In genomic region chr10:86400705-86401587, GRCh38 we compare ENCODE assay signal across 8 cellular contexts. TPM values are rescaled to one million over a fixed set of nuclear protein-coding genes. Genes with fewer than 3 reads are reported as not detected.
DNase-seq lines count a peak whose midpoint lies in the region; ATAC-seq and TF ChIP-seq lines count a peak whose summit lies in the region.

No MANE protein-coding gene starts in this region.

- H3K4me2 ChIP-seq in parathyroid adenoma (ENCODE audit: low read length) = peak overlapping the region; percentile 96

- H3K4me1 ChIP-seq in parathyroid adenoma = peaks cover 17% of the 10 kb centered on the region
- peaks cover 28 to 36% (median 32%) of the 10 kb centered on the region in 4 donors for H3K4me1 ChIP-seq in upper lobe of left lung

- peak overlapping the region; percentile 42 for H3K9ac ChIP-seq in parathyroid adenoma

- peaks cover 22% of the 10 kb centered on the region for H3K4me1 Mint-ChIP-seq in activated T-helper 1 cell treated with anti-CD3 and anti-CD28 coated beads, Interleukin-12 subunit alpha, Interleukin-12 subunit beta, Interleukin-2, Interleukin-4 antibody, amounts not matched to agents 30 ng/mL and 10 ng/mL and 1 ng/mL, durations not matched to agents 14 hours and 24 hours and 36 hours (ENCODE audit: low read depth)

- H2AFZ ChIP-seq in parathyroid adenoma = peak overlapping the region; percentile 99

- TF ChIP-seq EP300 in upper lobe of left lung (IDR thresholded peaks at IDR 0.05) = no peak

- no peaks in the 10 kb centered on the region for H3K79me2 ChIP-seq in parathyroid adenoma

- no peaks in the 10 kb centered on the region for H3K27me3 ChIP-seq in parathyroid adenoma (ENCODE audit: control insufficient read depth, insufficient read depth, low read length)
- peaks cover 0 to 18% (median 10%) of the 10 kb centered on the region in 4 donors for H3K27me3 ChIP-seq in upper lobe of left lung

- H3K4me3 Mint-ChIP-seq in activated T-helper 1 cell treated with anti-CD3 and anti-CD28 coated beads, Interleukin-12 subunit alpha, Interleukin-12 subunit beta, Interleukin-2, Interleukin-4 antibody, amounts not matched to agents 30 ng/mL and 10 ng/mL and 1 ng/mL, durations not matched to agents 14 hours and 24 hours and 36 hours = peak overlapping the region; percentile 85

- H3K4me3 ChIP-seq in fibroblast of villous mesenchyme (ENCODE audit: low read depth, low read length) (peak overlapping the region; percentile 68), parathyroid adenoma (ENCODE audit: low read depth, low read length) (peak overlapping the region; percentile 75), upper lobe of left lung (peak overlapping the region; percentile 46 to 62 (median 59))

- H3K36me3 Mint-ChIP-seq in activated T-helper 1 cell treated with anti-CD3 and anti-CD28 coated beads, Interleukin-12 subunit alpha, Interleukin-12 subunit beta, Interleukin-2, Interleukin-4 antibody, amounts not matched to agents 30 ng/mL and 10 ng/mL and 1 ng/mL, durations not matched to agents 14 hours and 24 hours and 36 hours (ENCODE audit: low read depth) = no peaks in the 10 kb centered on the region

- H3K27ac Mint-ChIP-seq in activated T-helper 1 cell treated with anti-CD3 and anti-CD28 coated beads, Interleukin-12 subunit alpha, Interleukin-12 subunit beta, Interleukin-2, Interleukin-4 antibody, amounts not matched to agents 30 ng/mL and 10 ng/mL and 1 ng/mL, durations not matched to agents 14 hours and 24 hours and 36 hours = peak overlapping the region; percentile 92

- intact Hi-C loops in activated T-helper 1 cell treated with anti-CD3 and anti-CD28 coated beads, Interleukin-12 subunit alpha, Interleukin-12 subunit beta, Interleukin-2, Interleukin-4 antibody, amounts not matched to agents 30 ng/mL and 10 ng/mL and 1 ng/mL, durations not matched to agents 14 hours and 24 hours and 36 hours (cut with micrococcal nuclease) = loop anchor here (1.0 to 5.0 kb wide), 7 partner anchors 12 to 356 kb away; partner anchors contain the start of genes BMPR1A and WAPL

- peaks cover 16% of the 10 kb centered on the region for H3K27me3 Mint-ChIP-seq in activated T-helper 1 cell treated with anti-CD3 and anti-CD28 coated beads, Interleukin-12 subunit alpha, Interleukin-12 subunit beta, Interleukin-2, Interleukin-4 antibody, amounts not matched to agents 30 ng/mL and 10 ng/mL and 1 ng/mL, durations not matched to agents 14 hours and 24 hours and 36 hours (ENCODE audit: insufficient read depth)

- whole genome bisulfite sequencing in upper lobe of left lung, 2 donors = 1 to 2% methylated on average over 13 to 50 of the region's 76 CpGs

- H3K9me3 Mint-ChIP-seq in activated T-helper 1 cell treated with anti-CD3 and anti-CD28 coated beads, Interleukin-12 subunit alpha, Interleukin-12 subunit beta, Interleukin-2, Interleukin-4 antibody, amounts not matched to agents 30 ng/mL and 10 ng/mL and 1 ng/mL, durations not matched to agents 14 hours and 24 hours and 36 hours = no peaks in the 10 kb centered on the region

- peak overlapping the region; percentile 92 for H3K27ac ChIP-seq in parathyroid adenoma
- peak overlapping the region; percentile 42 to 84 (median 68) for H3K27ac ChIP-seq in upper lobe of left lung

- TF ChIP-seq CTCF in fibroblast of villous mesenchyme (IDR thresholded peaks at IDR 0.05; ENCODE audit: insufficient read depth, low read depth, low read length) (no peak), parathyroid adenoma (IDR thresholded peaks at IDR 0.05) (no peak), upper lobe of left lung (IDR thresholded peaks at IDR 0.05) (peak in 1 of 6 experiments; percentile 20)

- no peaks in the 10 kb centered on the region for H3K9me3 ChIP-seq in parathyroid adenoma (ENCODE audit: control insufficient read depth, low read length)
- no peaks in the 10 kb centered on the region for H3K9me3 ChIP-seq in upper lobe of left lung

- peak; percentile 24 for DNase-seq in NCI-H460 (ENCODE audit: extremely low read depth, low read depth)
- peak; percentile 44 for DNase-seq in activated T-helper 1 cell treated with anti-CD3 and anti-CD28 coated beads, Interleukin-12 subunit alpha, Interleukin-12 subunit beta, Interleukin-2, Interleukin-4 antibody, amounts not matched to agents 30 ng/mL and 10 ng/mL and 1 ng/mL, durations not matched to agents 14 hours and 24 hours and 36 hours (ENCODE audit: low spot score)
- peak; percentile 24 for DNase-seq in fibroblast of villous mesenchyme (ENCODE audit: low read depth)
- DNase-seq in upper lobe of left lung = peak; percentile 37 to 94
- no peak for DNase-seq in SIG-M5 treated with dmso at 0.1 percent for 504 hours (lab: John Stamatoyannopoulos, UW; ENCODE audit: unreplicated experiment)

- no peaks in the 10 kb centered on the region for H3K36me3 ChIP-seq in parathyroid adenoma (ENCODE audit: control insufficient read depth, insufficient read depth, low read length)
- no peaks in the 10 kb centered on the region for H3K36me3 ChIP-seq in upper lobe of left lung

- ATAC-seq in GM18499 (IDR thresholded peaks at IDR 0.05; ENCODE audit: insufficient read depth, unreplicated experiment) = peak; percentile 7
- ATAC-seq in HG02588 (IDR thresholded peaks at IDR 0.05; ENCODE audit: unreplicated experiment) = peak; percentile 38
- peak; percentile 47 to 55 for ATAC-seq in upper lobe of left lung (ENCODE audit: low FRiP score in 2 of 2)

- TF ChIP-seq POLR2A in upper lobe of left lung (IDR thresholded peaks at IDR 0.05) = no peak

RNA-seq across cellular contexts. Expression of gene GRID1, which starts 34.4 kb away (rescaled TPM):
- total RNA-seq in NCI-H460 (2014; rRNA removed; shearing (Covaris generic)) = 0.05 and 0.09 TPM in 2 replicates
- polyA plus RNA-seq in NCI-H460 (2014; cell fraction: nucleus; rRNA removed) = 0.15 TPM in 1 of 2 replicates, not detected in the other
- total RNA-seq in activated T-helper 1 cell treated with anti-CD3 and anti-CD28 coated beads, Interleukin-12 subunit alpha, Interleukin-12 subunit beta, Interleukin-2, Interleukin-4 antibody, amounts not matched to agents 30 ng/mL and 10 ng/mL and 1 ng/mL, durations not matched to agents 14 hours and 24 hours and 36 hours = not detected in 2 replicates
- total RNA-seq in fibroblast of villous mesenchyme (under 0.01 TPM in 1 of 2 replicates, not detected in the other), upper lobe of left lung (1 to 10 TPM; 1.5 to 5.2 (median 3.2) TPM)
